Comparison of ENCODE assay signal across 16 cellular contexts in genomic region chr6:7463785-7464184, GRCh38.
DNase-seq lines count a peak whose midpoint lies in the region; ATAC-seq and TF ChIP-seq lines count a peak whose summit lies in the region.
"Had no signal": no experiment of that assay in that cellular context is flagged by ENCODE, and none has a peak within 500 bp of the region (broad histone marks: within the 10 kb centered on the region; RNA-seq: fewer than 3 reads in every experiment).

No MANE protein-coding gene starts in this region.

- H3K36me3 ChIP-seq in IMR-90 (ENCODE audit: control insufficient read depth, insufficient read depth, low read length) = no peaks in the 10 kb centered on the region
- H3K36me3 ChIP-seq in mesodermal cell (ENCODE audit: control insufficient read depth, insufficient read depth, low read length) = no peaks in the 10 kb centered on the region
- H3K36me3 ChIP-seq: lower lobe of right lung had no signal

- H2BK15ac ChIP-seq in IMR-90 (ENCODE audit: low read depth, low read length) = no peak overlapping the region

- intact Hi-C loops in IMR-90 (cut with micrococcal nuclease) = no loop called here

- no peak overlapping the region for H3K56ac ChIP-seq in IMR-90 (ENCODE audit: extremely low read depth, insufficient read depth, low read length)

- H3K14ac ChIP-seq in IMR-90 (replicated peaks; ENCODE audit: low read depth, low read length) = no peak overlapping the region

- no peak for TF ChIP-seq CTCF in IMR-90 (conservative IDR thresholded peaks at IDR 0.05; ENCODE audit: low read depth, low read length)
- TF ChIP-seq CTCF in epithelial cell of esophagus (IDR thresholded peaks at IDR 0.05; ENCODE audit: insufficient read depth, low read depth, low read length, missing control alignments) = no peak

- peak overlapping the region; percentile 70 for H2BK5ac ChIP-seq in IMR-90 (ENCODE audit: low read depth, low read length, poor library complexity, severe bottlenecking)

- no TSS peak for BruUV-seq in IMR-90 (replicated peaks; lab: Mats Ljungman, UMichigan)

- peak overlapping the region; percentile 56; the same call in 1 of the 2 replicates for H3K27ac ChIP-seq in IMR-90 (ENCODE audit: insufficient read depth, low read length)
- H3K27ac ChIP-seq in mesodermal cell (ENCODE audit: low read depth, low read length, severe bottlenecking) = peak overlapping the region; percentile 88
- H3K27ac ChIP-seq: lower lobe of right lung, parathyroid adenoma had no signal

- peak overlapping the region; percentile 76 for H3K18ac ChIP-seq in IMR-90 (ENCODE audit: low read depth, low read length)

- H3K9ac ChIP-seq in IMR-90 (ENCODE audit: low read depth, low read length) = no peak overlapping the region
- H3K9ac ChIP-seq: parathyroid adenoma had no signal

- no peak overlapping the region for H3K4me2 ChIP-seq in IMR-90 (ENCODE audit: low read depth, low read length)

- dilution Hi-C loops in IMR-90 (cut with HindIII; ENCODE audit: low sequenced_read_pairs, unreplicated experiment) = no loop called here

- no peaks in the 10 kb centered on the region for H4K20me1 ChIP-seq in IMR-90 (ENCODE audit: insufficient read depth, low read length)

- no peak overlapping the region; the same call in 1 of the 2 replicates for H4K91ac ChIP-seq in IMR-90 (ENCODE audit: insufficient read depth, low read depth, low read length)

- POLR2A ChIA-PET in IMR-90 (lab: Charles Lee; ENCODE audit: unreplicated experiment) = no interaction called here

- no peak overlapping the region for H3K4ac ChIP-seq in IMR-90 (ENCODE audit: low read depth, low read length)

- H4K5ac ChIP-seq in IMR-90 (ENCODE audit: low read depth, low read length) = peak overlapping the region; percentile 45; the same call in 1 of the 2 replicates

- CTCF ChIA-PET in IMR-90 (lab: Yijun Ruan, JAX) = interaction anchor here (0.6 kb wide), 1 partner anchor 129 kb away, joined by 3 read pairs; no protein-coding TSS in a partner anchor

- TF ChIP-seq POLR2A in IMR-90 (IDR thresholded peaks at IDR 0.05; ENCODE audit: low read depth, low read length) = no peak

- H3K9me3 ChIP-seq in IMR-90 (ENCODE audit: control insufficient read depth, insufficient read depth, low read length) (no peaks in the 10 kb centered on the region), mesodermal cell (ENCODE audit: control insufficient read depth, low read length) (no peaks in the 10 kb centered on the region)
- H3K9me3 ChIP-seq: lower lobe of right lung had no signal

- peak overlapping the region; percentile 60; the same call in 1 of the 2 replicates for H2BK20ac ChIP-seq in IMR-90 (ENCODE audit: low read depth, low read length)

- no peak overlapping the region for H3K4me3 ChIP-seq in IMR-90 (ENCODE audit: insufficient read depth, low read depth, low read length)
- no peak overlapping the region for H3K4me3 ChIP-seq in epithelial cell of esophagus (ENCODE audit: low read length)
- no peak overlapping the region for H3K4me3 ChIP-seq in mesodermal cell (ENCODE audit: extremely low read depth, insufficient read depth, low read length, poor library complexity, severe bottlenecking)
- H3K4me3 ChIP-seq: lower lobe of right lung had no signal

- H3K4me1 ChIP-seq in IMR-90 (ENCODE audit: control insufficient read depth, insufficient read depth, low read length) = peaks cover 8% of the 10 kb centered on the region
- H3K4me1 ChIP-seq in mesodermal cell (ENCODE audit: control insufficient read depth, insufficient read depth, low read length, poor library complexity, severe bottlenecking) = peaks cover 37% of the 10 kb centered on the region

- no peaks in the 10 kb centered on the region; the same call in 1 of the 2 replicates for H3K9me1 ChIP-seq in IMR-90 (ENCODE audit: insufficient read depth, low read length)

- DNase-seq in COLO829 (ENCODE audit: low spot score) (peak; percentile 30), IMR-90 (peak; percentile 52), epithelial cell of esophagus (ENCODE audit: low read depth) (peak; percentile 84), cortex of kidney (lab: John Stamatoyannopoulos, UW) (no peak)
- no peak for DNase-seq in NK-92 treated with Interleukin-12 subunit alpha and Interleukin-12 subunit beta, amount 100 ng/mL, for 24 hours (lab: John Stamatoyannopoulos, UW)
- DNase-seq: activated naive CD4-positive, alpha-beta T cell treated with Interleukin-2 at 50 U/mL for 16 hours; glutamatergic neuron; lower lobe of right lung; NCI-H526 treated with DMSO at 0.1 percent for 48 hours; Right ventricle myocardium superior; stimulated activated CD4-positive, alpha-beta T cell treated with anti-CD3 and anti-CD28 coated beads, Interleukin-1b, Interleukin-23, amount 100 ng/mL, for 48 hours had no signal

- ATAC-seq in IMR-90 (ENCODE audit: low read depth) = peak; percentile 82
- ATAC-seq in HG02588 (IDR thresholded peaks at IDR 0.05; ENCODE audit: unreplicated experiment) = no peak
- ATAC-seq in HG03095 (IDR thresholded peaks at IDR 0.05; ENCODE audit: unreplicated experiment) = no peak
- ATAC-seq: lower lobe of right lung; stimulated activated effector memory CD8-positive, alpha-beta T cell treated with anti-CD3 and anti-CD28 coated beads, Interleukin-12 subunit alpha, Interleukin-12 subunit beta, amount 100 ng/mL, for 72 hours had no signal

- H3K23ac ChIP-seq in IMR-90 (ENCODE audit: low read depth, low read length) = no peak overlapping the region

- H2AK5ac ChIP-seq in IMR-90 (ENCODE audit: low read depth, low read length) = no peak overlapping the region

- H2AK9ac ChIP-seq in IMR-90 (replicated peaks; ENCODE audit: low read depth, low read length, poor library complexity) = peak overlapping the region; percentile 84

- peak overlapping the region; percentile 61 for H2AFZ ChIP-seq in IMR-90 (replicated peaks; ENCODE audit: low read length, poor library complexity)
- H2AFZ ChIP-seq: parathyroid adenoma had no signal

- peak overlapping the region; percentile 5; the same call in 1 of the 2 replicates for H2BK120ac ChIP-seq in IMR-90 (ENCODE audit: low read depth, low read length)

- in situ Hi-C loops in IMR-90 (cut with MboI; ENCODE audit: low sequenced_read_pairs) = no loop called here

- no peak for TF ChIP-seq RAD21 in IMR-90 (IDR thresholded peaks at IDR 0.05; ENCODE audit: low read length)

- no CpG with 5 or more reads among the region's 4 CpGs for WGBS in IMR-90 (ENCODE audit: extremely low coverage in 2 of 2, insufficient read length in 1 of 2), 2 experiments
- WGBS in mesodermal cell (ENCODE audit: insufficient coverage in 2 of 2), 2 experiments = 13 to 63% methylated on average over 1 to 3 of the region's 4 CpGs

- no peaks in the 10 kb centered on the region for H3K79me1 ChIP-seq in IMR-90 (ENCODE audit: low read depth in 1 of 2, low read length in 2 of 2)

- H3K27me3 ChIP-seq in IMR-90 (ENCODE audit: control insufficient read depth, insufficient read depth, low read length) = no peaks in the 10 kb centered on the region

- H4K8ac ChIP-seq in IMR-90 (ENCODE audit: low read depth in 2 of 2, low read length in 2 of 2) = peak overlapping the region in 1 of 2 experiments; percentile 80; a peak in 2 of 4 replicates

TF ChIP-seq in IMR-90, 13 proteins besides CTCF, POLR2A, EP300 and RAD21:
- TF ChIP-seq MAFK (IDR thresholded peaks at IDR 0.05; ENCODE audit: low read depth, low read length) = no peak
- TF ChIP-seq FOS (IDR thresholded peaks at IDR 0.05; ENCODE audit: low read depth, low read length) = no peak
- no peak for TF ChIP-seq MXI1 (IDR thresholded peaks at IDR 0.05; ENCODE audit: borderline replicate concordance, low read depth, low read length)
- TF ChIP-seq, protein P1, sequence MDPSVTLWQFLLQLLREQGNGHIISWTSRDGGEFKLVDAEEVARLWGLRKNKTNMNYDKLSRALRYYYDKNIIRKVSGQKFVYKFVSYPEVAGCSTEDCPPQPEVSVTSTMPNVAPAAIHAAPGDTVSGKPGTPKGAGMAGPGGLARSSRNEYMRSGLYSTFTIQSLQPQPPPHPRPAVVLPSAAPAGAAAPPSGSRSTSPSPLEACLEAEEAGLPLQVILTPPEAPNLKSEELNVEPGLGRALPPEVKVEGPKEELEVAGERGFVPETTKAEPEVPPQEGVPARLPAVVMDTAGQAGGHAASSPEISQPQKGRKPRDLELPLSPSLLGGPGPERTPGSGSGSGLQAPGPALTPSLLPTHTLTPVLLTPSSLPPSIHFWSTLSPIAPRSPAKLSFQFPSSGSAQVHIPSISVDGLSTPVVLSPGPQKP (IDR thresholded peaks at IDR 0.05; ENCODE audit: borderline replicate concordance, low read depth, low read length) = no peak
- TF ChIP-seq RCOR1 (IDR thresholded peaks at IDR 0.05; ENCODE audit: insufficient replicate concordance, low read length) = no peak
- no peak for TF ChIP-seq CEBPB (IDR thresholded peaks at IDR 0.05; ENCODE audit: low read depth, low read length)
- no peak for TF ChIP-seq RFX5 (IDR thresholded peaks at IDR 0.05; ENCODE audit: low read depth, low read length)
- TF ChIP-seq NFE2L2 (IDR thresholded peaks at IDR 0.05; ENCODE audit: low read depth, low read length) = no peak
- TF ChIP-seq BHLHE40 (IDR thresholded peaks at IDR 0.05; ENCODE audit: low read depth, low read length) = no peak
- no peak for TF ChIP-seq MAZ (IDR thresholded peaks at IDR 0.05; ENCODE audit: borderline replicate concordance, low read depth, low read length)
- no peak for TF ChIP-seq CHD1 (IDR thresholded peaks at IDR 0.05; ENCODE audit: low read depth, low read length)
- no peak for TF ChIP-seq USF2 (IDR thresholded peaks at IDR 0.05; ENCODE audit: low read depth, low read length)
- TF ChIP-seq SMC3 (IDR thresholded peaks at IDR 0.05; ENCODE audit: low read depth, low read length) = no peak

Comparison
In these comparisons a context has a peak if more than half of its experiments do, and no peak if none do; other contexts are left out.
1. DNase-seq: peak in COLO829 (single experiment), IMR-90 (single experiment) and epithelial cell of esophagus (single experiment); none in cortex of kidney (single experiment) and NK-92 treated with Interleukin-12 subunit alpha and Interleukin-12 subunit beta, amount 100 ng/mL, for 24 hours (single experiment).